8 cellular contexts compared by ENCODE assay signal in genomic region chr1:147640553-147641165, GRCh38.
A peak's percentile ranks its signal among the peaks of the same experiment; 100 is the strongest.
DNase-seq lines count a peak whose midpoint lies in the region; ATAC-seq lines count a peak whose summit lies in the region.

No MANE protein-coding gene starts in this region.

- H3K9me3 Mint-ChIP-seq in memory B cell = no peaks in the 10 kb centered on the region

- ATAC-seq in GM19023 (IDR thresholded peaks at IDR 0.05; ENCODE audit: unreplicated experiment) (peak; percentile 99), HG03342 (IDR thresholded peaks at IDR 0.05; ENCODE audit: unreplicated experiment) (peak; percentile 93), memory B cell (ENCODE audit: low read depth) (peak; percentile 95)

- no peak overlapping the region for H3K27ac Mint-ChIP-seq in memory B cell

- H3K4me3 Mint-ChIP-seq in memory B cell = no peak overlapping the region

- no peaks in the 10 kb centered on the region for H3K27me3 Mint-ChIP-seq in memory B cell

- DNase-seq in AML-193 (lab: John Stamatoyannopoulos, UW) (peak; percentile 50 to 63), NCI-H510A (lab: John Stamatoyannopoulos, UW) (peak; percentile 59), ecto neural progenitor cell (ENCODE audit: low spot score) (peak; percentile 85), memory B cell (ENCODE audit: low spot score in 2 of 2) (peak; percentile 50 to 56)
- peak; percentile 80 to 87 for DNase-seq in activated CD4-positive, alpha-beta T cell treated with anti-CD3 and anti-CD28 coated beads, Interleukin-2, amount 50 U/mL, for 48 hours
- peak; percentile 42 to 57 for DNase-seq in stimulated activated CD8-positive, alpha-beta memory T cell treated with anti-CD3 and anti-CD28 coated beads, Interleukin-2, amount 100 ng/mL, for 1 hour (ENCODE audit: low read depth in 2 of 2)

- H3K4me1 Mint-ChIP-seq in memory B cell = peaks cover 2% of the 10 kb centered on the region

- H3K36me3 Mint-ChIP-seq in memory B cell = peaks cover 23% of the 10 kb centered on the region

Comparison
In these comparisons a context has a peak if more than half of its experiments do, and no peak if none do; other contexts are left out.
1. Peak in every context shown above with its lines: DNase-seq and ATAC-seq.